ENCODE assay signal across 27 cellular contexts in the genomic region with DNA sequence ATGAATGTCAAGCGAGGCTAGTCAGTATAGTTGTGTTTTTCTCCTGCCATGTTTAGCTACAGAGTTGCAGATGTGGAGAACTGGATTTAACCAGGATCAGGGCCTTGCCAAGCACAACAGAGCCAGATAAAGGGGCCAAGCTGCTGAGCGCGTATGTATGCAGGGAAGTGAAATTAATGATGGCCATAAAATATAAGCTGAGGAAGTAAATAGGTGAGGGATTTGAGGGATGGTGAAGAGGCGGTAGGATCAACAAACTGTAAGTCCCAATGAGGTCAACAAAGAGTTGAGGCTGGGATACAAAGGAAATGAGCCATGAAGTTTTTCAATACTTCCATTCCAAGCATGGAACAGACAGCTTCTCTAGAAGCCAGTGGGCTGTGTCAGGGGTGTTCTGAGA. TPM values are rescaled to one million over a fixed set of nuclear protein-coding genes. Genes with fewer than 3 reads are reported as not detected.
"Had no signal": no experiment of that assay in that cellular context is flagged by ENCODE, and none has a peak within 500 bp of the region (broad histone marks: within the 10 kb centered on the region; RNA-seq: fewer than 3 reads in every experiment).

No MANE protein-coding gene starts in this region.

- H3K36me3 ChIP-seq: adrenal gland, breast epithelium, WERI-Rb-1 had no signal

- DNase-seq: activated CD4-positive, alpha-beta T cell treated with anti-CD3 and anti-CD28 coated beads for 1 hour; activated CD4-positive, alpha-beta T cell treated with anti-CD3 and anti-CD28 coated beads for 48 hours; activated CD4-positive, alpha-beta T cell treated with anti-CD3 and anti-CD28 coated beads, Interleukin-2, amount 50 U/mL, for 48 hours; activated CD4-positive, CD25-positive, alpha-beta regulatory T cell; activated CD8-positive, alpha-beta T cell treated with anti-CD3 and anti-CD28 coated beads, Interleukin-2, amount 10 ng/mL, durations not matched to agents 7 days and 5 days; activated gamma-delta T cell; activated naive CD4-positive, alpha-beta T cell treated with anti-CD3 and anti-CD28 coated beads for 36 hours; activated T-cell treated with anti-CD3 and anti-CD28 coated beads, Interleukin-2, amount 50 U/mL, for 24 hours; adrenal gland; body of pancreas; MM.1S; MV-4-11; NCI-H1092; NCI-H1436 treated with DMSO at 0.1 percent for 48 hours; NCI-H1694 treated with DMSO at 0.1 percent for 48 hours; NCI-H2081; NCI-H446; NCI-H526; PC-9; SIG-M5; T1000; WERI-Rb-1 had no signal

- H3K4me1 ChIP-seq: adrenal gland, body of pancreas, breast epithelium had no signal

- H3K27ac ChIP-seq: adrenal gland, body of pancreas, breast epithelium, KMS-11, PC-9, RWPE1, WERI-Rb-1 had no signal

- H3K4me3 ChIP-seq: adrenal gland, body of pancreas, breast epithelium, PC-9 had no signal

- H3K27me3 ChIP-seq: adrenal gland, body of pancreas, breast epithelium had no signal

- H3K9me3 ChIP-seq: adrenal gland, body of pancreas, breast epithelium had no signal

RNA-seq across cellular contexts. Expression of a gene that starts 10.6 kb away (rescaled TPM):
- total RNA-seq: LHCN-M2; PC-9; T-helper 1 cell treated with Interleukin-12 subunit alpha and Interleukin-12 subunit beta and Interleukin-4 antibody, amounts not matched to agents 30 ng/mL and 1 ng/mL, for 36 hours had no signal
